In the genomic region with DNA sequence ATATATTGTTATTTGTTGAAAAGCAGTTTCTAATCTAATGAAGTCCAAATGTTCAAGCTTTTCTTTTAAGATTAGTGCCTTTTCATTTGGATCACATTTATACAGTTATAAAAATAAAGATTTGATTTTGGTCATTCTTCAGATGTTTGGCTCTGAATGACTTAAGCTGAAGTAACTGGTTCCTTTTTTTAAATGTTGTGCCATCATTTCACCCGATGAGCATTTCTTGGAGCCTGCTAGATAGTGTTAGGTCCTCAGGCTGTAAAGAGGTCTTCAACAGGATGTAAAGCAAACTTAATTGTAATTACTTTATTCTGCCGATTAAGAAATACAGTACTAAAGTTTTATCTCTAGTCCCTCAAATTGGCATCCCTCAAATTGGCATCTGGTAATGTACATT, we compare ENCODE assay signal across 23 cellular contexts.
"Had no signal": no experiment of that assay in that cellular context is flagged by ENCODE, and none has a peak within 500 bp of the region (broad histone marks: within the 10 kb centered on the region; RNA-seq: fewer than 3 reads in every experiment).

No MANE protein-coding gene starts in this region.

- H3K27me3 ChIP-seq: pancreas, upper lobe of left lung, uterus had no signal

- ATAC-seq: heart left ventricle; left colon; left ventricle myocardium superior; natural killer cell treated with Interleukin-12 subunit alpha and Interleukin-12 subunit beta and Interleukin-15 and Interleukin-18, amount 100 ng/mL, for 72 hours; pancreas; right cardiac atrium; stimulated activated effector memory CD8-positive, alpha-beta T cell treated with anti-CD3 and anti-CD28 coated beads, Interleukin-12 subunit alpha, Interleukin-12 subunit beta, amount 100 ng/mL, for 72 hours; stimulated activated naive CD8-positive, alpha-beta T cell treated with anti-CD3 and anti-CD28 coated beads, Interleukin-15, Interleukin-2, amounts not matched to agents 100 U/mL and 50 U/mL, for 24 hours had no signal

- H3K9me3 ChIP-seq: pancreas, tibial artery, upper lobe of left lung, uterus had no signal

- H3K4me1 ChIP-seq: heart left ventricle, pancreas, tibial artery, upper lobe of left lung, uterus had no signal

- H3K36me3 ChIP-seq: heart left ventricle, pancreas, tibial artery, upper lobe of left lung, uterus had no signal

- H3K27ac ChIP-seq: heart left ventricle, pancreas, tibial artery, upper lobe of left lung, uterus had no signal

- H3K4me3 ChIP-seq: heart left ventricle, lung, pancreas, tibial artery, upper lobe of left lung, uterus had no signal

- DNase-seq: effector CD4-positive, alpha-beta T cell; endodermal cell; erythroblast; foreskin melanocyte; heart left ventricle; hippocampal formation; left colon; left ventricle myocardium superior; mesenchymal stem cell; midbrain; occipital lobe; pancreas; right cardiac atrium; small intestine; stimulated activated CD4-positive, alpha-beta T cell treated with anti-CD3 and anti-CD28 coated beads, Interleukin-12 subunit alpha, Interleukin-12 subunit beta, amount 100 ng/mL, for 4 hours; stimulated activated CD4-positive, alpha-beta T cell treated with anti-CD3 and anti-CD28 coated beads, Interleukin-2, amount 100 ng/mL, for 48 hours; stimulated activated naive CD8-positive, alpha-beta T cell treated with anti-CD3 and anti-CD28 coated beads, Interleukin-15, Interleukin-2, amounts not matched to agents 100 U/mL and 50 U/mL, for 24 hours; tibial artery; upper lobe of left lung; uterus had no signal
